Comparison of ENCODE assay signal across 10 cellular contexts in genomic region chr11:130180491-130180890, GRCh38. TPM values are rescaled to one million over a fixed set of nuclear protein-coding genes. Genes with fewer than 3 reads are reported as not detected.
DNase-seq lines count a peak whose midpoint lies in the region; ATAC-seq, FAIRE-seq and TF ChIP-seq lines count a peak whose summit lies in the region.
"Had no signal": no experiment of that assay in that cellular context is flagged by ENCODE, and none has a peak within 500 bp of the region (broad histone marks: within the 10 kb centered on the region; RNA-seq: fewer than 3 reads in every experiment).

No MANE protein-coding gene starts in this region.

- H3K9me1 ChIP-seq in keratinocyte (ENCODE audit: control insufficient read depth, extremely low read depth, insufficient read depth, low read length) = peaks cover 14% of the 10 kb centered on the region

- 44% methylated on average over 4 of the region's 4 CpGs for WGBS in A549 (ENCODE audit: missing lambda C conversion rate)
- 81 to 94% methylated on average over 2 to 4 of the region's 4 CpGs for WGBS in endodermal cell (ENCODE audit: insufficient coverage in 1 of 2, insufficient read length in 1 of 2), 2 experiments

- TF ChIP-seq POLR2A in A549 (IDR thresholded peaks at IDR 0.05; ENCODE audit: low read length) = no peak

- no TSS peak for BruUV-seq in Panc1 (replicated peaks; lab: Mats Ljungman, UMichigan)

- H3K27me3 Mint-ChIP-seq in endodermal cell (ENCODE audit: insufficient read depth) (no peaks in the 10 kb centered on the region), immature natural killer cell (ENCODE audit: low read depth in 3 of 3) (peaks cover 0 to 8% (median 5%) of the 10 kb centered on the region in 3 donors)

- H3K36me3 Mint-ChIP-seq in endodermal cell (ENCODE audit: low read depth) (no peaks in the 10 kb centered on the region), immature natural killer cell (no peaks in the 10 kb centered on the region)
- H3K36me3 Mint-ChIP-seq: CD8-positive, alpha-beta T cell had no signal

- H3K4me2 ChIP-seq in A549 (peak overlapping the region; percentile 64; the same call in 2 of the 3 replicates), keratinocyte (ENCODE audit: control insufficient read depth, extremely low read depth, insufficient read depth, low read depth, low read length) (peak overlapping the region; percentile 45)

- in situ Hi-C loops in Panc1 (cut with HindIII; ENCODE audit: low pct_unique_long_range_greater_than_20kb, low sequenced_read_pairs) = no loop called here

- ATAC-seq in A549 (no peak), GM21576 (IDR thresholded peaks at IDR 0.05; ENCODE audit: unreplicated experiment) (peak; percentile 42), Panc1 (peak; percentile 51; the same call in 1 of the 2 replicates)
- ATAC-seq: CD8-positive, alpha-beta T cell had no signal

- H3K9me3 ChIP-seq in A549 (no peaks in the 10 kb centered on the region), Panc1 (ENCODE audit: control insufficient read depth, insufficient read depth, low read depth, low read length) (no peaks in the 10 kb centered on the region), keratinocyte (ENCODE audit: control insufficient read depth, low read depth, low read length) (no peaks in the 10 kb centered on the region), endodermal cell (ENCODE audit: control insufficient read depth, low read length) (no peaks in the 10 kb centered on the region)

- peaks cover 7% of the 10 kb centered on the region for H3K4me1 Mint-ChIP-seq in endodermal cell
- H3K4me1 Mint-ChIP-seq in immature natural killer cell = no peaks in the 10 kb centered on the region

- POLR2A ChIA-PET in A549 (lab: Yijun Ruan, JAX) (no interaction called here), Panc1 (lab: Charles Lee) (no interaction called here)

- H3K4me3 Mint-ChIP-seq in endodermal cell = no peak overlapping the region
- H3K4me3 Mint-ChIP-seq in immature natural killer cell = no peak overlapping the region
- H3K4me3 Mint-ChIP-seq: activated naive CD4-positive, alpha-beta T cell treated with anti-CD3 and anti-CD28 coated beads for 36 hours; CD8-positive, alpha-beta T cell had no signal

- H3K9ac ChIP-seq in keratinocyte (ENCODE audit: control insufficient read depth, extremely low read depth, insufficient read depth, low read length) (peak overlapping the region; percentile 49), endodermal cell (ENCODE audit: extremely low read depth, low read length, poor library complexity, severe bottlenecking) (no peak overlapping the region)

- H3K4me3 ChIP-seq in A549 (no peak overlapping the region), Panc1 (ENCODE audit: low read depth in 2 of 2, low read length in 2 of 2) (no peak overlapping the region), keratinocyte (ENCODE audit: control insufficient read depth in 2 of 3, extremely low read depth in 1 of 3, insufficient read depth in 2 of 3, low read depth in 1 of 3, low read length in 3 of 3) (no peak overlapping the region), endodermal cell (ENCODE audit: low read length) (no peak overlapping the region)

- H3K27ac ChIP-seq in A549 (peak overlapping the region in 1 of 2 experiments; percentile 84; a peak in 3 of 6 replicates), Panc1 (ENCODE audit: low read length) (no peak overlapping the region), keratinocyte (ENCODE audit: control insufficient read depth, insufficient read depth, low read length) (peak overlapping the region; percentile 78), endodermal cell (ENCODE audit: low read depth, low read length) (no peak overlapping the region)

- H3K27ac Mint-ChIP-seq in endodermal cell = no peak overlapping the region
- no peak overlapping the region for H3K27ac Mint-ChIP-seq in immature natural killer cell
- H3K27ac Mint-ChIP-seq: activated naive CD4-positive, alpha-beta T cell treated with anti-CD3 and anti-CD28 coated beads for 36 hours; CD8-positive, alpha-beta T cell had no signal

- peaks cover 54% of the 10 kb centered on the region for H3K79me2 ChIP-seq in keratinocyte (ENCODE audit: control insufficient read depth, insufficient read depth, low read length)

- no peak for TF ChIP-seq EP300 in A549 (IDR thresholded peaks at IDR 0.05)

- dilution Hi-C loops in keratinocyte (cut with MboI; ENCODE audit: extremely low pct_ligation_motif_present, low sequenced_read_pairs) = no loop called here

- CTCF ChIA-PET in A549 (lab: Yijun Ruan, JAX) (no interaction called here), Panc1 (lab: Charles Lee) (no interaction called here)

- H2AFZ ChIP-seq in keratinocyte (ENCODE audit: control insufficient read depth, low read length) = no peak overlapping the region

- H3K9me3 Mint-ChIP-seq in endodermal cell = no peaks in the 10 kb centered on the region
- H3K9me3 Mint-ChIP-seq in immature natural killer cell = no peaks in the 10 kb centered on the region
- H3K9me3 Mint-ChIP-seq: activated naive CD4-positive, alpha-beta T cell treated with anti-CD3 and anti-CD28 coated beads for 36 hours had no signal

- TF ChIP-seq CTCF in A549 (IDR thresholded peaks at IDR 0.05) = no peak
- no peak for TF ChIP-seq CTCF in Panc1 (IDR thresholded peaks at IDR 0.05)
- no peak for TF ChIP-seq CTCF in keratinocyte (optimal IDR thresholded peaks at IDR 0.05 in 1 of 3, IDR thresholded peaks at IDR 0.05 in 1 of 3, conservative IDR thresholded peaks at IDR 0.05 in 1 of 3; ENCODE audit: extremely low read depth in 1 of 3, insufficient read depth in 2 of 3, low read length in 3 of 3)
- TF ChIP-seq CTCF in endodermal cell (conservative IDR thresholded peaks at IDR 0.05) = no peak

- no peak for TF ChIP-seq RAD21 in A549 (conservative IDR thresholded peaks at IDR 0.05 in 1 of 2, IDR thresholded peaks at IDR 0.05 in 1 of 2)

- peaks cover 16% of the 10 kb centered on the region for H4K20me1 ChIP-seq in keratinocyte (ENCODE audit: control insufficient read depth, extremely low read depth, insufficient read depth, low read length)

- no peak for FAIRE-seq in A549 (lab: Jason Lieb, UNC)
- peak; percentile 72 for FAIRE-seq in keratinocyte (lab: Jason Lieb, UNC)
- no peak for FAIRE-seq in HTR-8/SVneo (lab: Jason Lieb, UNC)

- intact Hi-C loops in Panc1 (cut with micrococcal nuclease; ENCODE audit: unreplicated experiment) = no loop called here

- H3K36me3 ChIP-seq in Panc1 (ENCODE audit: control insufficient read depth, insufficient read depth, low read length) (no peaks in the 10 kb centered on the region), keratinocyte (ENCODE audit: control insufficient read depth in 2 of 2, extremely low read depth in 1 of 2, insufficient read depth in 2 of 2, low read length in 2 of 2) (peaks cover 0 to 1% of the 10 kb centered on the region in 2 experiments), endodermal cell (ENCODE audit: control insufficient read depth, insufficient read depth, low read length) (no peaks in the 10 kb centered on the region)

- H3K27me3 ChIP-seq in Panc1 (ENCODE audit: control insufficient read depth, insufficient read depth, low read length) (no peaks in the 10 kb centered on the region; the same call in 1 of the 2 replicates), keratinocyte (ENCODE audit: control insufficient read depth, extremely low read depth, insufficient read depth, low read length) (no peaks in the 10 kb centered on the region), endodermal cell (ENCODE audit: control insufficient read depth, insufficient read depth, low read length, poor library complexity, severe bottlenecking) (no peaks in the 10 kb centered on the region)

- H3K4me1 ChIP-seq in A549 (peaks cover 21% of the 10 kb centered on the region), Panc1 (ENCODE audit: control insufficient read depth, insufficient read depth, low read length) (0 out of 2 replicates have a peak, but pooled peaks cover 6% of the 10 kb centered on the region), keratinocyte (ENCODE audit: control insufficient read depth, extremely low read depth, insufficient read depth, low read length) (peaks cover 51% of the 10 kb centered on the region), endodermal cell (ENCODE audit: control insufficient read depth, insufficient read depth, low read length) (peaks cover 4% of the 10 kb centered on the region)

- no peak for DNase-seq in A549 (ENCODE audit: low read depth in 1 of 2, low spot score in 1 of 2)
- DNase-seq in Panc1 (ENCODE audit: low read depth, low spot score) = no peak
- no peak for DNase-seq in keratinocyte (ENCODE audit: low read depth, low spot score)
- DNase-seq in endodermal cell = no peak
- no peak for DNase-seq in HTR-8/SVneo (ENCODE audit: insufficient read length, low spot score)
- no peak for DNase-seq in immature natural killer cell
- no peak for DNase-seq in NCI-H524 (lab: John Stamatoyannopoulos, UW)
- DNase-seq: activated naive CD4-positive, alpha-beta T cell treated with anti-CD3 and anti-CD28 coated beads for 36 hours; CD8-positive, alpha-beta T cell had no signal

TF ChIP-seq in A549, 52 proteins besides CTCF, POLR2A, EP300 and RAD21 (continues in another document):
- no peak for TF ChIP-seq ZNF302 (CRISPR knock-in tag; IDR thresholded peaks at IDR 0.05)
- TF ChIP-seq SREBF2 (IDR thresholded peaks at IDR 0.05) = no peak

RNA-seq across cellular contexts. Expression of gene ST14, which starts 20.9 kb away (rescaled TPM):
- 0.17 TPM in 2 replicates for polyA plus RNA-seq in A549 (2011; rRNA removed)
- 0.05 and 0.06 TPM in 2 replicates for polyA plus RNA-seq in A549 (2012; cell fraction: cytosol; rRNA removed)
- 0.14 and 0.28 TPM in 2 replicates for polyA plus RNA-seq in A549 (2012; cell fraction: nucleus; rRNA removed)
- 0.04 to 0.09 TPM (median 0.05 TPM) in 3 replicates for polyA plus RNA-seq in A549 (2017; fragmentation: RNase III; extraction: RNeasy Plus Mini Kit Qiagen cat#74134 plus additional on column Dnase treatment)
- polyA minus RNA-seq in A549 (2011; rRNA and poly(A)+ RNA removed) = 0.04 TPM in 1 of 2 replicates, not detected in the other
- total RNA-seq in Panc1 (2021; ENCODE audit: unreplicated experiment) = 1.8 TPM
- 1.9 TPM for polyA plus RNA-seq in Panc1 (2012; ENCODE audit: insufficient read length)
- 45.8 to 74.8 TPM (median 66.2 TPM) in 3 replicates for polyA plus RNA-seq in keratinocyte
- 57.5 TPM for polyA plus RNA-seq in keratinocyte (2011; ENCODE audit: low read depth)
- polyA plus RNA-seq in keratinocyte (2011; cell fraction: cytosol; rRNA removed) = 24.3 and 36.9 TPM in 2 replicates
- polyA plus RNA-seq in keratinocyte (2011; cell fraction: nucleus; rRNA removed) = 97.9 and 116 TPM in 2 replicates
- polyA plus RNA-seq in keratinocyte (2012; ENCODE audit: low replicate concordance) = 66.2 and 72.4 TPM in 2 replicates
- polyA minus RNA-seq in keratinocyte = 60.5 to 115 TPM (median 88.8 TPM) in 3 replicates
- 102 TPM for polyA minus RNA-seq in keratinocyte (2011; cell fraction: cytosol; rRNA and poly(A)+ RNA removed)
- 130 and 161 TPM in 2 replicates for polyA minus RNA-seq in keratinocyte (2011; cell fraction: nucleus; rRNA and poly(A)+ RNA removed)
- 10 to 100 TPM; 17.5 to 21.7 TPM for total RNA-seq in endodermal cell
- 1.7 TPM for polyA plus RNA-seq in endodermal cell (2013, experiment 1 of 2)
- 1.3 TPM for polyA plus RNA-seq in endodermal cell (2013, experiment 2 of 2)
- 1 to 10 TPM in 2 of 3 donors, under 1 TPM in 1; 0.54 to 3.6 (median 2.8) TPM for polyA plus RNA-seq in immature natural killer cell
- total RNA-seq: activated naive CD4-positive, alpha-beta T cell treated with anti-CD3 and anti-CD28 coated beads for 36 hours had no signal

Comparison
In these comparisons a context has a peak if more than half of its experiments do, and no peak if none do; other contexts are left out.
1. ATAC-seq: peak in GM21576 (single experiment) and Panc1 (single experiment); none in A549 (0 of 2).
2. RNA of gene ST14, which starts 20.9 kb away (polyA plus RNA-seq): 24.3 to 116 TPM in keratinocyte; 0.54 to 3.6 TPM in immature natural killer cell and 0.04 to 0.28 TPM in A549; every median in the first group is over 4 times any median in the second.